In genomic region chr5:122195784-122196394, GRCh38 we compare ENCODE assay signal across 9 cellular contexts.
DNase-seq lines count a peak whose midpoint lies in the region; ATAC-seq and TF ChIP-seq lines count a peak whose summit lies in the region.
"Had no signal": no experiment of that assay in that cellular context is flagged by ENCODE, and none has a peak within 500 bp of the region (broad histone marks: within the 10 kb centered on the region; RNA-seq: fewer than 3 reads in every experiment).

No MANE protein-coding gene starts in this region.

- peak; percentile 68 for ATAC-seq in sciatic nerve

- intact Hi-C loops in sciatic nerve (cut with DNase I): no loop called here

- H3K4me3 ChIP-seq in GM06990 (replicated peaks; ENCODE audit: low read depth, low read length) (no peak overlapping the region), SK-N-MC (no peak overlapping the region), fibroblast of villous mesenchyme (ENCODE audit: low read depth, low read length) (no peak overlapping the region)

- no peak overlapping the region for H3K27ac ChIP-seq in SK-N-MC

- no peaks in the 10 kb centered on the region for H3K9me3 ChIP-seq in SK-N-MC (ENCODE audit: low read depth, low read length)

- TF ChIP-seq CTCF in GM06990 (IDR thresholded peaks at IDR 0.05; ENCODE audit: insufficient read depth, low read length, poor library complexity, severe bottlenecking): peak; percentile 42
- peak; percentile 73 for TF ChIP-seq CTCF in fibroblast of villous mesenchyme (IDR thresholded peaks at IDR 0.05; ENCODE audit: insufficient read depth, low read depth, low read length)

- DNase-seq in GM06990 (ENCODE audit: extremely low read depth, insufficient read length) (no peak), NCI-H1092 (lab: John Stamatoyannopoulos, UW) (peak; percentile 23), SK-N-MC (ENCODE audit: low read depth, low spot score) (peak; percentile 16), fibroblast of villous mesenchyme (ENCODE audit: low read depth) (peak; percentile 72), sciatic nerve (ENCODE audit: low spot score) (no peak), ecto neural progenitor cell (ENCODE audit: low spot score) (no peak), GOT3 (lab: John Stamatoyannopoulos, UW) (no peak)
- no peak for DNase-seq in NK-92 treated with Interleukin-12 subunit alpha and Interleukin-12 subunit beta, amount 100 ng/mL, for 24 hours (lab: John Stamatoyannopoulos, UW)
- DNase-seq: naive B cell had no signal

- H3K36me3 ChIP-seq in GM06990 (ENCODE audit: control insufficient read depth, insufficient read depth, low read length): no peaks in the 10 kb centered on the region
- H3K36me3 ChIP-seq in SK-N-MC (ENCODE audit: insufficient read depth, low read length): no peaks in the 10 kb centered on the region

- H3K9ac ChIP-seq in SK-N-MC (ENCODE audit: insufficient read length): no peak overlapping the region

- no peaks in the 10 kb centered on the region for H3K27me3 ChIP-seq in GM06990 (replicated peaks; ENCODE audit: control insufficient read depth, insufficient read depth, low read length)

Comparison
In these comparisons a context has a peak if more than half of its experiments do, and no peak if none do; other contexts are left out.
1. DNase-seq: peak in NCI-H1092 (single experiment), SK-N-MC (single experiment) and fibroblast of villous mesenchyme (single experiment); none in GM06990 (single experiment), sciatic nerve (single experiment), ecto neural progenitor cell (single experiment), GOT3 (single experiment) and NK-92 treated with Interleukin-12 subunit alpha and Interleukin-12 subunit beta, amount 100 ng/mL, for 24 hours (single experiment).